Comparison of ENCODE assay signal across 11 cellular contexts in the genomic region with DNA sequence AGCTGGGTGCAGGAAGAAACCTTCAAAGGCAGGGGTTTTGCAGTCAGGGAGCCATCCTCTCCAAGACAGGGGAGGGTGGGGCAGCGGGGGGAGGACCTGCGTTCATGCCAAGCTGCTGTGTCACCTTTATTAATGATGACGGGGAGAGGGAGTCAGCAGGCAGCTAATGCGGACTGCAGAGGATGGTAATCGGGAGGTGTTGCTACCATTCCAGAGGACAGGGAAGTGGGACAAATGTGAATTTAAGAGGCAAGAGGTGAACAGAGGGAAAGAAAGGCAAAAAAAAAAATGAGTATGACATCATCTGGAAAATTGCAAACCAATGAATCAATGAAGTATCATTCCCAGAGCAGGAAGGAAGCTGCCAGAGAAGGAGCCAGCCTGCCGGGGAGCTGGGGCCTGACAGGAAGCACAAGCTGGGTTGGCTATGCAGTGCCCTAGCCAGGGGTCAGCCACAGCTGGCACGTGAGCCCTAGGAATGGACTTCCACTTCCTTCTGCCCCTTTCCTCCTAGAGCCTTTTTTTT. TPM values are rescaled to one million over a fixed set of nuclear protein-coding genes. Genes with fewer than 3 reads are reported as not detected.
A peak's percentile ranks its signal among the peaks of the same experiment; 100 is the strongest.
DNase-seq lines count a peak whose midpoint lies in the region; ATAC-seq, FAIRE-seq and TF ChIP-seq lines count a peak whose summit lies in the region.
"Had no signal": no experiment of that assay in that cellular context is flagged by ENCODE, and none has a peak within 500 bp of the region (broad histone marks: within the 10 kb centered on the region; RNA-seq: fewer than 3 reads in every experiment).

No MANE protein-coding gene starts in this region.

- H3K4me3 ChIP-seq in CD4-positive, CD25-positive, alpha-beta regulatory T cell (ENCODE audit: low read depth, low read length), result no peak overlapping the region
- H3K4me3 ChIP-seq in PC-9 (no peak overlapping the region), small intestine (ENCODE audit: low read depth in 1 of 2, low read length in 2 of 2) (no peak overlapping the region)

- no peaks in the 10 kb centered on the region for H3K9me2 ChIP-seq in PC-9 (ENCODE audit: insufficient read depth)

- H3K4me1 ChIP-seq in CD4-positive, CD25-positive, alpha-beta regulatory T cell (ENCODE audit: control insufficient read depth, insufficient read depth, low read length, poor library complexity, severe bottlenecking), result no peaks in the 10 kb centered on the region
- H3K4me1 ChIP-seq in PC-9 (replicated peaks; ENCODE audit: insufficient read depth) (peaks cover 28% of the 10 kb centered on the region), small intestine (ENCODE audit: control insufficient read depth in 2 of 2, insufficient read depth in 1 of 2, low read depth in 1 of 2, low read length in 1 of 2) (no peaks in the 10 kb centered on the region)

- no peak overlapping the region for H3K4me3 Mint-ChIP-seq in CD4-positive, CD25-positive, alpha-beta regulatory T cell
- no peak overlapping the region for H3K4me3 Mint-ChIP-seq in neural crest cell
- no peak overlapping the region for H3K4me3 Mint-ChIP-seq in activated CD4-positive, alpha-beta T cell treated with anti-CD3 and anti-CD28 coated beads for 36 hours
- H3K4me3 Mint-ChIP-seq: activated naive CD8-positive, alpha-beta T cell treated with anti-CD3 and anti-CD28 coated beads, Interleukin-2, amount 50 U/mL, for 24 hours had no signal

- peak overlapping the region; percentile 69 for H3K4me2 ChIP-seq in PC-9

- no peaks in the 10 kb centered on the region for H3K27me3 ChIP-seq in CD4-positive, CD25-positive, alpha-beta regulatory T cell (ENCODE audit: control insufficient read depth, insufficient read depth, low read length)
- H3K27me3 ChIP-seq in PC-9 (ENCODE audit: insufficient read depth, low read depth), result no peaks in the 10 kb centered on the region
- no peaks in the 10 kb centered on the region for H3K27me3 ChIP-seq in small intestine (ENCODE audit: control insufficient read depth in 2 of 2, insufficient read depth in 2 of 2, low read length in 2 of 2)

- H3K4me1 Mint-ChIP-seq in CD4-positive, CD25-positive, alpha-beta regulatory T cell, result peaks cover 0 to 18% (median 13%) of the 10 kb centered on the region in 4 donors
- H3K4me1 Mint-ChIP-seq in neural crest cell, result peaks cover 24% of the 10 kb centered on the region
- H3K4me1 Mint-ChIP-seq in activated CD4-positive, alpha-beta T cell treated with anti-CD3 and anti-CD28 coated beads for 36 hours, result no peaks in the 10 kb centered on the region
- H3K4me1 Mint-ChIP-seq: activated naive CD8-positive, alpha-beta T cell treated with anti-CD3 and anti-CD28 coated beads, Interleukin-2, amount 50 U/mL, for 24 hours had no signal

- peaks cover 29% of the 10 kb centered on the region for H3K36me3 Mint-ChIP-seq in CD4-positive, CD25-positive, alpha-beta regulatory T cell
- no peaks in the 10 kb centered on the region for H3K36me3 Mint-ChIP-seq in neural crest cell (ENCODE audit: low read depth)
- peaks cover 2% of the 10 kb centered on the region for H3K36me3 Mint-ChIP-seq in activated CD4-positive, alpha-beta T cell treated with anti-CD3 and anti-CD28 coated beads for 36 hours (ENCODE audit: low read depth)

- FAIRE-seq in small intestine (lab: Jason Lieb, UNC), result no peak

- H3K9me3 ChIP-seq in CD4-positive, CD25-positive, alpha-beta regulatory T cell (ENCODE audit: control insufficient read depth in 2 of 2, low read length in 2 of 2), result no peaks in the 10 kb centered on the region
- H3K9me3 ChIP-seq in PC-9 (ENCODE audit: insufficient read depth, low read depth), result no peaks in the 10 kb centered on the region
- H3K9me3 ChIP-seq in small intestine (ENCODE audit: control insufficient read depth, low read depth), result no peaks in the 10 kb centered on the region

- CTCF ChIA-PET in PC-9 (lab: Charles Lee), result interaction anchor here (0.6 to 1.5 kb wide), 5 partner anchors 10 to 1119 kb away, joined by 3 to 15 read pairs (median 12); partner anchors contain the start of gene INSYN2B
- CTCF ChIA-PET in activated CD4-positive, alpha-beta T cell treated with anti-CD3 and anti-CD28 coated beads for 36 hours (lab: Charles Lee), result interaction anchor here (0.7 kb wide), 2 partner anchors 90 to 255 kb away, joined by 3 read pairs; no protein-coding TSS in a partner anchor

- no peaks in the 10 kb centered on the region for H3K27me3 Mint-ChIP-seq in CD4-positive, CD25-positive, alpha-beta regulatory T cell
- no peaks in the 10 kb centered on the region for H3K27me3 Mint-ChIP-seq in neural crest cell (ENCODE audit: low read depth)
- H3K27me3 Mint-ChIP-seq in activated CD4-positive, alpha-beta T cell treated with anti-CD3 and anti-CD28 coated beads for 36 hours, result no peaks in the 10 kb centered on the region
- H3K27me3 Mint-ChIP-seq: activated naive CD8-positive, alpha-beta T cell treated with anti-CD3 and anti-CD28 coated beads, Interleukin-2, amount 50 U/mL, for 24 hours had no signal

- POLR2A ChIA-PET in PC-9 (lab: Charles Lee; ENCODE audit: unreplicated experiment), result interaction anchor here (0.6 to 0.7 kb wide), 3 partner anchors 376 to 1397 kb away, joined by 3 to 14 read pairs (median 9); no protein-coding TSS in a partner anchor
- POLR2A ChIA-PET in activated CD4-positive, alpha-beta T cell treated with anti-CD3 and anti-CD28 coated beads for 36 hours (lab: Charles Lee), result no interaction called here

- no peak overlapping the region for H3K27ac ChIP-seq in CD4-positive, CD25-positive, alpha-beta regulatory T cell (ENCODE audit: insufficient read depth, low read length, poor library complexity, severe bottlenecking)
- peak overlapping the region; percentile 88 for H3K27ac ChIP-seq in PC-9
- no peak overlapping the region for H3K27ac ChIP-seq in small intestine (ENCODE audit: low read depth in 1 of 2, low read length in 1 of 2)

- no peak for TF ChIP-seq CTCF in PC-9 (conservative IDR thresholded peaks at IDR 0.05)
- TF ChIP-seq CTCF in neural crest cell (conservative IDR thresholded peaks at IDR 0.05), result no peak

- H2AFZ ChIP-seq in PC-9, result no peak overlapping the region

- ATAC-seq in CD4-positive, CD25-positive, alpha-beta regulatory T cell (ENCODE audit: low read depth in 2 of 2), result no peak
- peak; percentile 43 for ATAC-seq in esophagus mucosa
- ATAC-seq in activated CD4-positive, alpha-beta T cell treated with anti-CD3 and anti-CD28 coated beads for 36 hours, result no peak
- ATAC-seq: activated naive CD8-positive, alpha-beta T cell treated with anti-CD3 and anti-CD28 coated beads, Interleukin-2, amount 50 U/mL, for 24 hours had no signal

- peaks cover 18% of the 10 kb centered on the region for H3K36me3 ChIP-seq in CD4-positive, CD25-positive, alpha-beta regulatory T cell (ENCODE audit: control insufficient read depth, insufficient read depth, low read length)
- H3K36me3 ChIP-seq in PC-9 (ENCODE audit: low read depth) (no peaks in the 10 kb centered on the region), small intestine (ENCODE audit: control insufficient read depth in 2 of 2, insufficient read depth in 2 of 2, low read length in 2 of 2) (no peaks in the 10 kb centered on the region)

- no TSS peak for BruUV-seq in PC-9 (replicated peaks; lab: Mats Ljungman, UMichigan)

- intact Hi-C loops in PC-9 (cut with micrococcal nuclease; ENCODE audit: unreplicated experiment), result loop anchor here (5.0 kb wide), 2 partner anchors 131 to 246 kb away; no protein-coding TSS in a partner anchor
- intact Hi-C loops in activated CD4-positive, alpha-beta T cell treated with anti-CD3 and anti-CD28 coated beads for 36 hours (cut with DNase I, micrococcal nuclease), result no loop called here

- H3K27ac Mint-ChIP-seq in CD4-positive, CD25-positive, alpha-beta regulatory T cell, result peak overlapping the region; percentile 53 to 83 (median 63)
- H3K27ac Mint-ChIP-seq in neural crest cell (ENCODE audit: unreplicated experiment), result peak overlapping the region; percentile 5
- H3K27ac Mint-ChIP-seq in activated CD4-positive, alpha-beta T cell treated with anti-CD3 and anti-CD28 coated beads for 36 hours, result no peak overlapping the region

- peaks cover 12% of the 10 kb centered on the region for H3F3A ChIP-seq in PC-9 (ENCODE audit: insufficient read depth, low read depth)

- no peaks in the 10 kb centered on the region for H4K20me1 ChIP-seq in PC-9 (ENCODE audit: insufficient read depth)

- H3K9me3 Mint-ChIP-seq in CD4-positive, CD25-positive, alpha-beta regulatory T cell, result no peaks in the 10 kb centered on the region
- no peaks in the 10 kb centered on the region for H3K9me3 Mint-ChIP-seq in neural crest cell
- no peaks in the 10 kb centered on the region for H3K9me3 Mint-ChIP-seq in activated CD4-positive, alpha-beta T cell treated with anti-CD3 and anti-CD28 coated beads for 36 hours (ENCODE audit: low read depth)
- H3K9me3 Mint-ChIP-seq: activated naive CD8-positive, alpha-beta T cell treated with anti-CD3 and anti-CD28 coated beads, Interleukin-2, amount 50 U/mL, for 24 hours had no signal

- H3K79me2 ChIP-seq in PC-9 (ENCODE audit: low read depth), result peaks cover 4% of the 10 kb centered on the region

- WGBS in small intestine, 3 donors, result 50 to 59% (median 56%) methylated on average over 7 of the region's 7 CpGs

- DNase-seq in CD4-positive, CD25-positive, alpha-beta regulatory T cell, result no peak
- DNase-seq in PC-9 (peak; percentile 76 to 98), neural crest cell (ENCODE audit: low read depth, low spot score) (no peak), globus pallidus (ENCODE audit: low spot score) (no peak), HuH-7.5 (ENCODE audit: low spot score) (no peak), small intestine (no peak)
- DNase-seq in activated CD4-positive, alpha-beta T cell treated with anti-CD3 and anti-CD28 coated beads for 36 hours, result no peak
- DNase-seq: activated naive CD8-positive, alpha-beta T cell treated with anti-CD3 and anti-CD28 coated beads, Interleukin-2, amount 50 U/mL, for 24 hours; DMS153; NCI-H2081 treated with DMSO at 0.1 percent for 48 hours had no signal

RNA-seq across cellular contexts. Expression of gene INSYN2B, which starts 9.3 kb away (rescaled TPM):
- not detected for total RNA-seq in CD4-positive, CD25-positive, alpha-beta regulatory T cell
- under 1 TPM in 3 of 4 donors, not detected in 1; 0.07 to 0.25 (median 0.15) TPM for polyA plus RNA-seq in CD4-positive, CD25-positive, alpha-beta regulatory T cell
- 0.13 TPM in 1 of 2 replicates, not detected in the other for total RNA-seq in PC-9 (2021)
- not detected for total RNA-seq in esophagus mucosa
- 0.27 and 0.35 TPM in 2 replicates for total RNA-seq in neural crest cell
- polyA plus RNA-seq in small intestine, result under 1 TPM in 1 of 3 donors, not detected in 2; 0.01 TPM
- total RNA-seq in activated CD4-positive, alpha-beta T cell treated with anti-CD3 and anti-CD28 coated beads for 36 hours, result not detected

Comparison
In these comparisons a context has a peak if more than half of its experiments do, and no peak if none do; other contexts are left out.
1. DNase-seq: peak in PC-9 (2 of 2); none in CD4-positive, CD25-positive, alpha-beta regulatory T cell (0 of 3), neural crest cell (single experiment), globus pallidus (single experiment), HuH-7.5 (single experiment), small intestine (single experiment) and activated CD4-positive, alpha-beta T cell treated with anti-CD3 and anti-CD28 coated beads for 36 hours (single experiment).